Comparison of ENCODE assay signal across 19 cellular contexts in the genomic region with DNA sequence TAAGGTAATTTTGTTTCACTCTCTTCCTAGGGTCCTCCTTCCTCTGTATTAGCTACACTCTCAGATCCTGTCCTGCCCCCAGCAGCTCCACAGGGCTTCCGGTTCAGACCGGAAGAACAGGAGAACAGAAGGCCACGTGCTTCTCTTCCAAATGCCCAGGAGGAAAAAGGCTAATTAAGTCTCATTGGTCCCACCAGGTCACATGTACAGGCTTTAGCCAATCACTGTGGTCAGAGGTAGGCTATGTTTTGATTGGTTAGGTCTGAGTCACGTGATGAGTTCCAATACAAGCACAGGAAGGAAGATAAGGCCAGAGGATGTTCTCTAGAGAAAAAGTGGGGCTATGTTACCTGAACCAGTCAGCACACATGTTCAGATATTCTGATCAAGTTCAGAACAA.
DNase-seq lines count a peak whose midpoint lies in the region; ATAC-seq lines count a peak whose summit lies in the region.
"Had no signal": no experiment of that assay in that cellular context is flagged by ENCODE, and none has a peak within 500 bp of the region (broad histone marks: within the 10 kb centered on the region; RNA-seq: fewer than 3 reads in every experiment).

No MANE protein-coding gene starts in this region.

- intact Hi-C loops in activated CD4-positive, alpha-beta memory T cell treated with anti-CD3 and anti-CD28 coated beads for 36 hours (cut with micrococcal nuclease): no loop called here
- intact Hi-C loops in posterior vena cava (cut with DNase I): no loop called here

- DNase-seq in activated CD4-positive, alpha-beta memory T cell treated with anti-CD3 and anti-CD28 coated beads for 36 hours: no peak
- DNase-seq in activated CD4-positive, alpha-beta memory T cell treated with anti-CD3 and anti-CD28 coated beads, Interleukin-2, amount 10 ng/mL, durations not matched to agents 7 days and 5 days: no peak
- DNase-seq in HT1080 (ENCODE audit: low read depth): peak; percentile 33
- DNase-seq in SK-N-DZ (ENCODE audit: low spot score): peak; percentile 48
- DNase-seq in neuronal stem cell (ENCODE audit: low spot score): no peak
- no peak for DNase-seq in posterior vena cava (ENCODE audit: low spot score)
- no peak for DNase-seq in NOMO-1 (lab: John Stamatoyannopoulos, UW; ENCODE audit: unreplicated experiment in 2 of 2)
- DNase-seq: activated CD4-positive, CD25-positive, alpha-beta regulatory T cell treated with anti-CD3 and anti-CD28 coated beads, Interleukin-2, amount 50 U/mL, for 72 hours; activated effector memory CD4-positive, alpha-beta T cell treated with Interleukin-2 at 50 U/mL for 16 hours; anterior cingulate cortex; CD4-positive, alpha-beta T cell; cerebellar nuclear complex; effector CD4-positive, alpha-beta T cell; Karpas-422; NCI-H526; PC-3 had no signal

- peaks cover 65% of the 10 kb centered on the region for H3K4me1 Mint-ChIP-seq in activated CD4-positive, alpha-beta memory T cell treated with anti-CD3 and anti-CD28 coated beads for 36 hours (ENCODE audit: low read depth)
- H3K4me1 Mint-ChIP-seq in activated CD4-positive, alpha-beta memory T cell treated with anti-CD3 and anti-CD28 coated beads, Interleukin-2, amount 10 ng/mL, durations not matched to agents 7 days and 5 days: peaks cover 30% of the 10 kb centered on the region

- H3K14ac ChIP-seq in neuronal stem cell (ENCODE audit: low read length): no peak overlapping the region

- H4K8ac ChIP-seq in neuronal stem cell (ENCODE audit: low read depth, low read length): no peak overlapping the region

- no peak overlapping the region for H4K91ac ChIP-seq in neuronal stem cell (ENCODE audit: low read depth, low read length, poor library complexity)

- no peak overlapping the region for H3K18ac ChIP-seq in neuronal stem cell (ENCODE audit: low read length)

- H3K9me3 Mint-ChIP-seq in activated CD4-positive, alpha-beta memory T cell treated with anti-CD3 and anti-CD28 coated beads for 36 hours: no peaks in the 10 kb centered on the region
- H3K9me3 Mint-ChIP-seq in activated CD4-positive, alpha-beta memory T cell treated with anti-CD3 and anti-CD28 coated beads, Interleukin-2, amount 10 ng/mL, durations not matched to agents 7 days and 5 days: peaks cover 5% of the 10 kb centered on the region
- H3K9me3 Mint-ChIP-seq: CD4-positive, alpha-beta T cell had no signal

- no peaks in the 10 kb centered on the region for H3K79me1 ChIP-seq in neuronal stem cell (ENCODE audit: low read depth, low read length)

- POLR2A ChIA-PET in activated CD4-positive, alpha-beta memory T cell treated with anti-CD3 and anti-CD28 coated beads for 36 hours (lab: Charles Lee): interaction anchor here (0.6 kb wide), 1 partner anchor 12 kb away, joined by 3 read pairs; no protein-coding TSS in a partner anchor
- POLR2A ChIA-PET in activated CD4-positive, alpha-beta memory T cell treated with anti-CD3 and anti-CD28 coated beads, Interleukin-2, amount 10 ng/mL, durations not matched to agents 7 days and 5 days (lab: Charles Lee): no interaction called here

- H3K9ac ChIP-seq in neuronal stem cell (ENCODE audit: low read depth, low read length, poor library complexity): no peak overlapping the region

- H2BK5ac ChIP-seq in neuronal stem cell (ENCODE audit: low read length): no peak overlapping the region

- peak overlapping the region; percentile 33 for H3K27ac Mint-ChIP-seq in activated CD4-positive, alpha-beta memory T cell treated with anti-CD3 and anti-CD28 coated beads for 36 hours
- no peak overlapping the region for H3K27ac Mint-ChIP-seq in activated CD4-positive, alpha-beta memory T cell treated with anti-CD3 and anti-CD28 coated beads, Interleukin-2, amount 10 ng/mL, durations not matched to agents 7 days and 5 days
- H3K27ac Mint-ChIP-seq: CD4-positive, alpha-beta T cell had no signal

- no peak overlapping the region for H3K4me3 ChIP-seq in neuronal stem cell (ENCODE audit: low read length in 2 of 2)
- H3K4me3 ChIP-seq: SJSA1, suprapubic skin had no signal

- CTCF ChIA-PET in activated CD4-positive, alpha-beta memory T cell treated with anti-CD3 and anti-CD28 coated beads for 36 hours (lab: Charles Lee): interaction anchor here (1.0 kb wide), 1 partner anchor 830 kb away, joined by 3 read pairs; no protein-coding TSS in a partner anchor
- CTCF ChIA-PET in activated CD4-positive, alpha-beta memory T cell treated with anti-CD3 and anti-CD28 coated beads, Interleukin-2, amount 10 ng/mL, durations not matched to agents 7 days and 5 days (lab: Charles Lee): no interaction called here

- no peak overlapping the region for H3K27ac ChIP-seq in neuronal stem cell (replicated peaks; ENCODE audit: low read length)
- H3K27ac ChIP-seq: SJSA1, suprapubic skin had no signal

- ATAC-seq in GM21515 (IDR thresholded peaks at IDR 0.05; ENCODE audit: unreplicated experiment): no peak
- ATAC-seq: PC-3 had no signal

- no peaks in the 10 kb centered on the region for H3K36me3 ChIP-seq in neuronal stem cell (replicated peaks in 1 of 2; ENCODE audit: control insufficient read depth in 2 of 2, insufficient read depth in 2 of 2, low read length in 2 of 2)
- H3K36me3 ChIP-seq: SJSA1, suprapubic skin had no signal

- peaks cover 2% of the 10 kb centered on the region for H3K27me3 Mint-ChIP-seq in activated CD4-positive, alpha-beta memory T cell treated with anti-CD3 and anti-CD28 coated beads for 36 hours
- H3K27me3 Mint-ChIP-seq in activated CD4-positive, alpha-beta memory T cell treated with anti-CD3 and anti-CD28 coated beads, Interleukin-2, amount 10 ng/mL, durations not matched to agents 7 days and 5 days: no peaks in the 10 kb centered on the region
- H3K27me3 Mint-ChIP-seq: CD4-positive, alpha-beta T cell had no signal

- H2BK15ac ChIP-seq in neuronal stem cell (ENCODE audit: low read length): no peak overlapping the region

- peaks cover 23% of the 10 kb centered on the region for H3K36me3 Mint-ChIP-seq in activated CD4-positive, alpha-beta memory T cell treated with anti-CD3 and anti-CD28 coated beads for 36 hours
- peaks cover 3% of the 10 kb centered on the region for H3K36me3 Mint-ChIP-seq in activated CD4-positive, alpha-beta memory T cell treated with anti-CD3 and anti-CD28 coated beads, Interleukin-2, amount 10 ng/mL, durations not matched to agents 7 days and 5 days (ENCODE audit: low read depth)

- no CpG with 5 or more reads among the region's 4 CpGs for WGBS in neuronal stem cell (ENCODE audit: extremely low coverage in 2 of 2, insufficient read length in 2 of 2, insufficient replicate concordance in 1 of 2), 2 donors

- no peak overlapping the region for H3K4ac ChIP-seq in neuronal stem cell (ENCODE audit: low read length)

- H3K4me2 ChIP-seq in neuronal stem cell (ENCODE audit: insufficient read depth, low read length, poor library complexity, severe bottlenecking): no peak overlapping the region

- H3K23ac ChIP-seq in neuronal stem cell (ENCODE audit: low read depth, low read length, poor library complexity): no peak overlapping the region

- no peak overlapping the region for H3K4me3 Mint-ChIP-seq in activated CD4-positive, alpha-beta memory T cell treated with anti-CD3 and anti-CD28 coated beads for 36 hours
- H3K4me3 Mint-ChIP-seq in activated CD4-positive, alpha-beta memory T cell treated with anti-CD3 and anti-CD28 coated beads, Interleukin-2, amount 10 ng/mL, durations not matched to agents 7 days and 5 days: no peak overlapping the region
- H3K4me3 Mint-ChIP-seq: CD4-positive, alpha-beta T cell had no signal

- no peaks in the 10 kb centered on the region for H3K27me3 ChIP-seq in neuronal stem cell (ENCODE audit: control insufficient read depth in 3 of 3, insufficient read depth in 3 of 3, low read depth in 1 of 3, low read length in 3 of 3)
- H3K27me3 ChIP-seq: SJSA1, suprapubic skin had no signal

- no peak overlapping the region for H2AK5ac ChIP-seq in neuronal stem cell (ENCODE audit: low read depth, low read length)

- no peak overlapping the region for H2BK120ac ChIP-seq in neuronal stem cell (ENCODE audit: low read depth, low read length)

- H2BK12ac ChIP-seq in neuronal stem cell (ENCODE audit: low read length): no peak overlapping the region

- peaks cover 0 to 9% of the 10 kb centered on the region in 2 donors for H3K4me1 ChIP-seq in neuronal stem cell (ENCODE audit: control insufficient read depth in 2 of 2, insufficient read depth in 1 of 2, low read depth in 1 of 2, low read length in 2 of 2)
- H3K4me1 ChIP-seq: SJSA1, suprapubic skin had no signal

- peak overlapping the region; percentile 45 for H2AFZ ChIP-seq in neuronal stem cell (ENCODE audit: low read length)

- H3K9me3 ChIP-seq in neuronal stem cell (replicated peaks in 1 of 2; ENCODE audit: control insufficient read depth in 2 of 2, insufficient read depth in 1 of 2, low read depth in 1 of 2, low read length in 2 of 2): no peaks in the 10 kb centered on the region
- H3K9me3 ChIP-seq: SJSA1, suprapubic skin had no signal

Comparison
In these comparisons a context has a peak if more than half of its experiments do, and no peak if none do; other contexts are left out.
1. DNase-seq: peak in HT1080 (single experiment) and SK-N-DZ (single experiment); none in activated CD4-positive, alpha-beta memory T cell treated with anti-CD3 and anti-CD28 coated beads for 36 hours (single experiment), activated CD4-positive, alpha-beta memory T cell treated with anti-CD3 and anti-CD28 coated beads, Interleukin-2, amount 10 ng/mL, durations not matched to agents 7 days and 5 days (single experiment), neuronal stem cell (single experiment), posterior vena cava (single experiment) and NOMO-1 (0 of 2).